ENCODE assay signal across 10 cellular contexts in genomic region chr9:97848582-97849237, GRCh38. TPM values are rescaled to one million over a fixed set of nuclear protein-coding genes. Genes with fewer than 3 reads are reported as not detected.
DNase-seq lines count a peak whose midpoint lies in the region; ATAC-seq and TF ChIP-seq lines count a peak whose summit lies in the region.
"Had no signal": no experiment of that assay in that cellular context is flagged by ENCODE, and none has a peak within 500 bp of the region (broad histone marks: within the 10 kb centered on the region; RNA-seq: fewer than 3 reads in every experiment).

No MANE protein-coding gene starts in this region.

- H3K9ac ChIP-seq in fibroblast of lung (ENCODE audit: insufficient read depth, low read length), result peak overlapping the region; percentile 2

- no peaks in the 10 kb centered on the region for H4K20me1 ChIP-seq in fibroblast of lung (ENCODE audit: control insufficient read depth, extremely low read depth, insufficient read depth, low read length)

- peaks cover 0 to 3% (median 0%) of the 10 kb centered on the region in 5 donors for H3K9me3 Mint-ChIP-seq in CD8-positive, alpha-beta memory T cell

- H3K4me1 Mint-ChIP-seq in CD8-positive, alpha-beta memory T cell, result peaks cover 20 to 34% (median 23%) of the 10 kb centered on the region in 3 donors
- H3K4me1 Mint-ChIP-seq in T-helper 17 cell, result peaks cover 15% of the 10 kb centered on the region

- intact Hi-C loops in posterior vena cava (cut with DNase I), result no loop called here
- intact Hi-C loops in testis (cut with DNase I; ENCODE audit: low total_unique reads), result no loop called here

- H3K9me3 ChIP-seq in CD8-positive, alpha-beta memory T cell (ENCODE audit: low read length), result no peaks in the 10 kb centered on the region
- H3K9me3 ChIP-seq in T-helper 17 cell (ENCODE audit: control insufficient read depth, low read length, poor library complexity, severe bottlenecking) (no peaks in the 10 kb centered on the region), fibroblast of lung (ENCODE audit: control insufficient read depth, insufficient read depth, low read depth, low read length) (no peaks in the 10 kb centered on the region), testis (no peaks in the 10 kb centered on the region)
- H3K9me3 ChIP-seq: ascending aorta had no signal

- 1 to 4% methylated on average over 25 to 52 of the region's 52 CpGs for WGBS in testis, 2 donors

- peaks cover 50% of the 10 kb centered on the region for H3K27me3 ChIP-seq in CD8-positive, alpha-beta memory T cell (ENCODE audit: insufficient read depth, low read length, poor library complexity, severe bottlenecking)
- peaks cover 68% of the 10 kb centered on the region for H3K27me3 ChIP-seq in fibroblast of lung (ENCODE audit: control insufficient read depth, insufficient read depth, low read length)
- no peaks in the 10 kb centered on the region for H3K27me3 ChIP-seq in testis

- ATAC-seq in T-helper 17 cell (peak; percentile 56), GM19463 (IDR thresholded peaks at IDR 0.05; ENCODE audit: unreplicated experiment) (no peak), HG03571 (IDR thresholded peaks at IDR 0.05; ENCODE audit: unreplicated experiment) (no peak), GM18520 (IDR thresholded peaks at IDR 0.05; ENCODE audit: unreplicated experiment) (no peak)

- H2AFZ ChIP-seq in fibroblast of lung (ENCODE audit: low read length), result no peak overlapping the region

- peak overlapping the region; percentile 60 to 80 (median 71) for H3K4me3 Mint-ChIP-seq in CD8-positive, alpha-beta memory T cell
- H3K4me3 Mint-ChIP-seq in T-helper 17 cell, result peak overlapping the region; percentile 66

- peak overlapping the region; percentile 33 for H3K4me3 ChIP-seq in CD8-positive, alpha-beta memory T cell (ENCODE audit: low read length)
- peak overlapping the region in 1 of 4 experiments; percentile 30 for H3K4me3 ChIP-seq in fibroblast of lung (replicated peaks in 1 of 4; ENCODE audit: control extremely low read depth in 1 of 4, insufficient read depth in 1 of 4, low read depth in 3 of 4, low read length in 4 of 4)
- H3K4me3 ChIP-seq in testis, result peak overlapping the region in 1 of 2 donors; percentile 18

- no peaks in the 10 kb centered on the region for H3K36me3 ChIP-seq in CD8-positive, alpha-beta memory T cell (ENCODE audit: insufficient read depth, low read length)
- H3K36me3 ChIP-seq in fibroblast of lung (ENCODE audit: control insufficient read depth, insufficient read depth, low read length) (no peaks in the 10 kb centered on the region), testis (ENCODE audit: low read depth, missing control alignments) (no peaks in the 10 kb centered on the region)
- H3K36me3 ChIP-seq: ascending aorta had no signal

- peaks cover 26% of the 10 kb centered on the region for H3K4me1 ChIP-seq in CD8-positive, alpha-beta memory T cell (ENCODE audit: insufficient read depth, low read length)
- H3K4me1 ChIP-seq in fibroblast of lung (ENCODE audit: control insufficient read depth, extremely low read depth, insufficient read depth, low read length) (no peaks in the 10 kb centered on the region), testis (peaks cover 10% of the 10 kb centered on the region)

- no peak for TF ChIP-seq POLR2A in testis (IDR thresholded peaks at IDR 0.05)

- no peak overlapping the region for H3K4me2 ChIP-seq in fibroblast of lung (ENCODE audit: extremely low read depth, insufficient read depth, low read length)

- POLR2A ChIA-PET in CD8-positive, alpha-beta memory T cell (lab: Charles Lee), result no interaction called here

- DNase-seq in CD8-positive, alpha-beta memory T cell, result peak in 1 of 5 donors; percentile 25
- DNase-seq in T-helper 17 cell (no peak), fibroblast of lung (ENCODE audit: low read depth in 2 of 2) (no peak), posterior vena cava (ENCODE audit: low spot score) (peak; percentile 90), testis (no peak)
- DNase-seq: HCEC 1CT had no signal

- H3K36me3 Mint-ChIP-seq in CD8-positive, alpha-beta memory T cell, result no peaks in the 10 kb centered on the region
- peaks cover 7% of the 10 kb centered on the region for H3K36me3 Mint-ChIP-seq in T-helper 17 cell (ENCODE audit: low read depth)

- no peak overlapping the region for H3K27ac ChIP-seq in CD8-positive, alpha-beta memory T cell (ENCODE audit: low read depth, low read length)
- no peak overlapping the region for H3K27ac ChIP-seq in fibroblast of lung (ENCODE audit: insufficient read depth, low read length)
- H3K27ac ChIP-seq in testis, result no peak overlapping the region
- H3K27ac ChIP-seq: ascending aorta had no signal

- no peaks in the 10 kb centered on the region for H3K79me2 ChIP-seq in fibroblast of lung (ENCODE audit: control insufficient read depth, insufficient read depth, low read length)

- CTCF ChIA-PET in CD8-positive, alpha-beta memory T cell (lab: Charles Lee), result no interaction called here

- peak overlapping the region in 1 of 8 donors; percentile 49 for H3K27ac Mint-ChIP-seq in CD8-positive, alpha-beta memory T cell
- H3K27ac Mint-ChIP-seq in T-helper 17 cell, result no peak overlapping the region

- peaks cover 68 to 87% of the 10 kb centered on the region in 2 donors for H3K27me3 Mint-ChIP-seq in CD8-positive, alpha-beta memory T cell
- peaks cover 65% of the 10 kb centered on the region for H3K27me3 Mint-ChIP-seq in T-helper 17 cell

- TF ChIP-seq CTCF in fibroblast of lung (conservative IDR thresholded peaks at IDR 0.05 in 1 of 2, IDR thresholded peaks at IDR 0.05 in 1 of 2; ENCODE audit: low read depth in 1 of 2, low read length in 2 of 2) (no peak), testis (IDR thresholded peaks at IDR 0.05) (no peak)

RNA-seq across cellular contexts. Expression of gene FOXE1, which starts 4.3 kb away (rescaled TPM):
- under 1 TPM in 1 of 2 experiments, not detected in 1; 0.07 TPM for total RNA-seq in CD8-positive, alpha-beta memory T cell
- polyA plus RNA-seq in CD8-positive, alpha-beta memory T cell, result not detected
- total RNA-seq in T-helper 17 cell (under 1 TPM in 1 of 2 donors, not detected in 1; 0.08 TPM), fibroblast of lung (not detected in 2 replicates), posterior vena cava (not detected), testis (1 to 10 TPM; 1.1 to 1.9 TPM)
- polyA plus RNA-seq in fibroblast of lung (0.01 and 2.0 TPM in 2 replicates), testis (ENCODE audit: insufficient read depth, low read depth, low replicate concordance) (0.62 TPM)
- polyA plus RNA-seq in fibroblast of lung (2012), result 2.9 TPM in 1 of 2 replicates, not detected in the other
- polyA minus RNA-seq in fibroblast of lung (ENCODE audit: low replicate concordance), result 2.1 TPM in 1 of 2 replicates, not detected in the other
- total RNA-seq: ascending aorta had no signal
